In genomic region chr2:236968101-236968886, GRCh38 we compare ENCODE assay signal across 10 cellular contexts.
A peak's percentile ranks its signal among the peaks of the same experiment; 100 is the strongest.
DNase-seq lines count a peak whose midpoint lies in the region; ATAC-seq, FAIRE-seq and TF ChIP-seq lines count a peak whose summit lies in the region.
"Had no signal": no experiment of that assay in that cellular context is flagged by ENCODE, and none has a peak within 500 bp of the region (broad histone marks: within the 10 kb centered on the region; RNA-seq: fewer than 3 reads in every experiment).

No MANE protein-coding gene starts in this region.

- H3K27ac ChIP-seq in liver (ENCODE audit: low read depth in 1 of 2, low read length in 2 of 2) (peak overlapping the region in 1 of 2 donors; percentile 50), sigmoid colon (peak overlapping the region in 1 of 4 donors; percentile 5)

- peak; percentile 20 to 59 for TF ChIP-seq RAD21 in liver (IDR thresholded peaks at IDR 0.05)

- peak; percentile 90 for FAIRE-seq in GM18507 (lab: Jason Lieb, UNC)

- H3K9me3 ChIP-seq in liver (ENCODE audit: control insufficient read depth in 4 of 4, low read length in 3 of 4) (no peaks in the 10 kb centered on the region), sigmoid colon (no peaks in the 10 kb centered on the region)
- H3K9me3 ChIP-seq: heart left ventricle had no signal

- H3K4me1 ChIP-seq in liver (ENCODE audit: control insufficient read depth in 4 of 4, insufficient read depth in 4 of 4, low read length in 3 of 4): no peaks in the 10 kb centered on the region
- H3K4me1 ChIP-seq in sigmoid colon: peaks cover 0 to 7% (median 0%) of the 10 kb centered on the region in 4 donors

- H3K4me3 ChIP-seq in liver (ENCODE audit: low read depth in 1 of 3, low read length in 3 of 3) (no peak overlapping the region), sigmoid colon (no peak overlapping the region)
- H3K4me3 ChIP-seq: heart left ventricle had no signal

- H3K36me3 ChIP-seq in liver (ENCODE audit: control insufficient read depth in 4 of 4, insufficient read depth in 3 of 4, low read depth in 1 of 4, low read length in 3 of 4) (no peaks in the 10 kb centered on the region), sigmoid colon (no peaks in the 10 kb centered on the region)
- H3K36me3 ChIP-seq: heart left ventricle had no signal

- WGBS in liver: 48% methylated on average over 10 of the region's 10 CpGs
- WGBS in sigmoid colon, 2 donors: 41 to 49% methylated on average over 10 of the region's 10 CpGs

- DNase-seq in GM18507 (ENCODE audit: extremely low spot score, insufficient read length, low read depth) (peak; percentile 25), T-helper 9 cell (peak; percentile 40), hypothalamus (lab: John Stamatoyannopoulos, UW) (no peak), NCI-H82 (lab: John Stamatoyannopoulos, UW) (no peak), ACHN (no peak), sigmoid colon (no peak)
- DNase-seq: cortex of kidney, heart left ventricle had no signal

- TF ChIP-seq CTCF in liver (IDR thresholded peaks at IDR 0.05; ENCODE audit: low read depth, low read length, missing input control) (no peak), sigmoid colon (IDR thresholded peaks at IDR 0.05) (no peak)

- no peak for TF ChIP-seq POLR2A in sigmoid colon (IDR thresholded peaks at IDR 0.05)

- no peak overlapping the region for H3K9ac ChIP-seq in liver (ENCODE audit: low read depth in 1 of 2, low read length in 2 of 2)

- H3K27me3 ChIP-seq in liver (ENCODE audit: control insufficient read depth in 4 of 4, insufficient read depth in 4 of 4, low read length in 3 of 4): no peaks in the 10 kb centered on the region
- no peaks in the 10 kb centered on the region for H3K27me3 ChIP-seq in sigmoid colon

- intact Hi-C loops in sigmoid colon (cut with DNase I): no loop called here

- ATAC-seq in GM21786 (IDR thresholded peaks at IDR 0.05; ENCODE audit: unreplicated experiment): peak; percentile 69

- in situ Hi-C loops in ACHN (cut with HindIII; ENCODE audit: low pct_ligation_motif_present, low pct_unique_long_range_greater_than_20kb, low sequenced_read_pairs): no loop called here

- TF ChIP-seq EP300 in sigmoid colon (IDR thresholded peaks at IDR 0.05): no peak

TF ChIP-seq in liver, 16 proteins besides CTCF, POLR2A, EP300 and RAD21:
- TF ChIP-seq HNF4G (IDR thresholded peaks at IDR 0.05): peak; percentile 47
- peak in 1 of 2 donors; percentile 35 for TF ChIP-seq JUND (IDR thresholded peaks at IDR 0.05)
- no peak for TF ChIP-seq TAF1 (conservative IDR thresholded peaks at IDR 0.05)
- TF ChIP-seq, protein P1, sequence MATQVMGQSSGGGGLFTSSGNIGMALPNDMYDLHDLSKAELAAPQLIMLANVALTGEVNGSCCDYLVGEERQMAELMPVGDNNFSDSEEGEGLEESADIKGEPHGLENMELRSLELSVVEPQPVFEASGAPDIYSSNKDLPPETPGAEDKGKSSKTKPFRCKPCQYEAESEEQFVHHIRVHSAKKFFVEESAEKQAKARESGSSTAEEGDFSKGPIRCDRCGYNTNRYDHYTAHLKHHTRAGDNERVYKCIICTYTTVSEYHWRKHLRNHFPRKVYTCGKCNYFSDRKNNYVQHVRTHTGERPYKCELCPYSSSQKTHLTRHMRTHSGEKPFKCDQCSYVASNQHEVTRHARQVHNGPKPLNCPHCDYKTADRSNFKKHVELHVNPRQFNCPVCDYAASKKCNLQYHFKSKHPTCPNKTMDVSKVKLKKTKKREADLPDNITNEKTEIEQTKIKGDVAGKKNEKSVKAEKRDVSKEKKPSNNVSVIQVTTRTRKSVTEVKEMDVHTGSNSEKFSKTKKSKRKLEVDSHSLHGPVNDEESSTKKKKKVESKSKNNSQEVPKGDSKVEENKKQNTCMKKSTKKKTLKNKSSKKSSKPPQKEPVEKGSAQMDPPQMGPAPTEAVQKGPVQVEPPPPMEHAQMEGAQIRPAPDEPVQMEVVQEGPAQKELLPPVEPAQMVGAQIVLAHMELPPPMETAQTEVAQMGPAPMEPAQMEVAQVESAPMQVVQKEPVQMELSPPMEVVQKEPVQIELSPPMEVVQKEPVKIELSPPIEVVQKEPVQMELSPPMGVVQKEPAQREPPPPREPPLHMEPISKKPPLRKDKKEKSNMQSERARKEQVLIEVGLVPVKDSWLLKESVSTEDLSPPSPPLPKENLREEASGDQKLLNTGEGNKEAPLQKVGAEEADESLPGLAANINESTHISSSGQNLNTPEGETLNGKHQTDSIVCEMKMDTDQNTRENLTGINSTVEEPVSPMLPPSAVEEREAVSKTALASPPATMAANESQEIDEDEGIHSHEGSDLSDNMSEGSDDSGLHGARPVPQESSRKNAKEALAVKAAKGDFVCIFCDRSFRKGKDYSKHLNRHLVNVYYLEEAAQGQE (IDR thresholded peaks at IDR 0.05): no peak
- peak; percentile 5 to 70 for TF ChIP-seq HNF4A (conservative IDR thresholded peaks at IDR 0.05)
- TF ChIP-seq, protein P2, sequence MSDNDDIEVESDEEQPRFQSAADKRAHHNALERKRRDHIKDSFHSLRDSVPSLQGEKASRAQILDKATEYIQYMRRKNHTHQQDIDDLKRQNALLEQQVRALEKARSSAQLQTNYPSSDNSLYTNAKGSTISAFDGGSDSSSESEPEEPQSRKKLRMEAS (IDR thresholded peaks at IDR 0.05): no peak
- peak; percentile 85 for TF ChIP-seq SP1 (IDR thresholded peaks at IDR 0.05)
- TF ChIP-seq FOXA1 (IDR thresholded peaks at IDR 0.05): no peak
- no peak for TF ChIP-seq YY1 (IDR thresholded peaks at IDR 0.05)
- no peak for TF ChIP-seq EGR1 (IDR thresholded peaks at IDR 0.05; ENCODE audit: low read depth in 2 of 2)
- peak; percentile 40 to 82 for TF ChIP-seq RXRA (IDR thresholded peaks at IDR 0.05)
- no peak for TF ChIP-seq FOXA2 (IDR thresholded peaks at IDR 0.05)
- TF ChIP-seq GABPA (IDR thresholded peaks at IDR 0.05 in 1 of 2, conservative IDR thresholded peaks at IDR 0.05 in 1 of 2): no peak
- TF ChIP-seq ATF3 (IDR thresholded peaks at IDR 0.05): no peak
- peak; percentile 99 for TF ChIP-seq NR2F2 (IDR thresholded peaks at IDR 0.05)
- TF ChIP-seq, protein P3, sequence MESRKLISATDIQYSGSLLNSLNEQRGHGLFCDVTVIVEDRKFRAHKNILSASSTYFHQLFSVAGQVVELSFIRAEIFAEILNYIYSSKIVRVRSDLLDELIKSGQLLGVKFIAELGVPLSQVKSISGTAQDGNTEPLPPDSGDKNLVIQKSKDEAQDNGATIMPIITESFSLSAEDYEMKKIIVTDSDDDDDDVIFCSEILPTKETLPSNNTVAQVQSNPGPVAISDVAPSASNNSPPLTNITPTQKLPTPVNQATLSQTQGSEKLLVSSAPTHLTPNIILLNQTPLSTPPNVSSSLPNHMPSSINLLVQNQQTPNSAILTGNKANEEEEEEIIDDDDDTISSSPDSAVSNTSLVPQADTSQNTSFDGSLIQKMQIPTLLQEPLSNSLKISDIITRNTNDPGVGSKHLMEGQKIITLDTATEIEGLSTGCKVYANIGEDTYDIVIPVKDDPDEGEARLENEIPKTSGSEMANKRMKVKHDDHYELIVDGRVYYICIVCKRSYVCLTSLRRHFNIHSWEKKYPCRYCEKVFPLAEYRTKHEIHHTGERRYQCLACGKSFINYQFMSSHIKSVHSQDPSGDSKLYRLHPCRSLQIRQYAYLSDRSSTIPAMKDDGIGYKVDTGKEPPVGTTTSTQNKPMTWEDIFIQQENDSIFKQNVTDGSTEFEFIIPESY (IDR thresholded peaks at IDR 0.05): no peak

Comparison
In these comparisons a context has a peak if more than half of its experiments do, and no peak if none do; other contexts are left out.
1. DNase-seq: peak in GM18507 (single experiment) and T-helper 9 cell (single experiment); none in hypothalamus (0 of 51), NCI-H82 (single experiment), ACHN (single experiment) and sigmoid colon (single experiment).